10 cellular contexts compared by ENCODE assay signal in genomic region chr9:80285325-80285724, GRCh38.
DNase-seq lines count a peak whose midpoint lies in the region; ATAC-seq and TF ChIP-seq lines count a peak whose summit lies in the region.
"Had no signal": no experiment of that assay in that cellular context is flagged by ENCODE, and none has a peak within 500 bp of the region (broad histone marks: within the 10 kb centered on the region; RNA-seq: fewer than 3 reads in every experiment).

No MANE protein-coding gene starts in this region.

- no peak overlapping the region for H3K27ac ChIP-seq in C4-2B
- H3K27ac ChIP-seq in tibial artery: no peak overlapping the region

- intact Hi-C loops in tibial artery (cut with DNase I; ENCODE audit: low total_unique reads): no loop called here

- ATAC-seq in HG02642 (IDR thresholded peaks at IDR 0.05; ENCODE audit: poor library complexity, unreplicated experiment) (no peak), GM18519 (IDR thresholded peaks at IDR 0.05; ENCODE audit: low FRiP score, unreplicated experiment) (no peak)

- H3K9me3 ChIP-seq in tibial artery: no peaks in the 10 kb centered on the region

- no peaks in the 10 kb centered on the region for H3K36me3 ChIP-seq in tibial artery

- no peak overlapping the region for H3K4me3 ChIP-seq in LNCaP clone FGC (ENCODE audit: low read depth, low read length)
- H3K4me3 ChIP-seq in tibial artery: no peak overlapping the region

- TF ChIP-seq CTCF in C4-2B (conservative IDR thresholded peaks at IDR 0.05) (peak; percentile 65), LNCaP clone FGC (IDR thresholded peaks at IDR 0.05; ENCODE audit: control insufficient read depth, extremely low read depth, insufficient read depth) (peak; percentile 59), tibial artery (IDR thresholded peaks at IDR 0.05) (no peak)

- H3K4me1 ChIP-seq in tibial artery: no peaks in the 10 kb centered on the region

- no peaks in the 10 kb centered on the region for H3K27me3 ChIP-seq in tibial artery

- DNase-seq in LNCaP clone FGC (ENCODE audit: low read depth) (no peak), cerebellum (ENCODE audit: low spot score) (peak; percentile 7), myocyte (ENCODE audit: low read depth) (peak; percentile 57), tibial artery (no peak)
- DNase-seq in effector CD4-positive, alpha-beta T cell: no peak
- DNase-seq: activated CD4-positive, alpha-beta T cell treated with anti-CD3 and anti-CD28 coated beads, Interleukin-2, amount 10 ng/mL, durations not matched to agents 7 days and 5 days; naive B cell had no signal

Comparison
In these comparisons a context has a peak if more than half of its experiments do, and no peak if none do; other contexts are left out.
1. CTCF ChIP-seq: peak in C4-2B (single experiment) and LNCaP clone FGC (single experiment); none in tibial artery (0 of 2).
2. DNase-seq: peak in cerebellum (single experiment) and myocyte (single experiment); none in LNCaP clone FGC (single experiment), effector CD4-positive, alpha-beta T cell (single experiment) and tibial artery (0 of 2).